7 cellular contexts compared by ENCODE assay signal in the genomic region with DNA sequence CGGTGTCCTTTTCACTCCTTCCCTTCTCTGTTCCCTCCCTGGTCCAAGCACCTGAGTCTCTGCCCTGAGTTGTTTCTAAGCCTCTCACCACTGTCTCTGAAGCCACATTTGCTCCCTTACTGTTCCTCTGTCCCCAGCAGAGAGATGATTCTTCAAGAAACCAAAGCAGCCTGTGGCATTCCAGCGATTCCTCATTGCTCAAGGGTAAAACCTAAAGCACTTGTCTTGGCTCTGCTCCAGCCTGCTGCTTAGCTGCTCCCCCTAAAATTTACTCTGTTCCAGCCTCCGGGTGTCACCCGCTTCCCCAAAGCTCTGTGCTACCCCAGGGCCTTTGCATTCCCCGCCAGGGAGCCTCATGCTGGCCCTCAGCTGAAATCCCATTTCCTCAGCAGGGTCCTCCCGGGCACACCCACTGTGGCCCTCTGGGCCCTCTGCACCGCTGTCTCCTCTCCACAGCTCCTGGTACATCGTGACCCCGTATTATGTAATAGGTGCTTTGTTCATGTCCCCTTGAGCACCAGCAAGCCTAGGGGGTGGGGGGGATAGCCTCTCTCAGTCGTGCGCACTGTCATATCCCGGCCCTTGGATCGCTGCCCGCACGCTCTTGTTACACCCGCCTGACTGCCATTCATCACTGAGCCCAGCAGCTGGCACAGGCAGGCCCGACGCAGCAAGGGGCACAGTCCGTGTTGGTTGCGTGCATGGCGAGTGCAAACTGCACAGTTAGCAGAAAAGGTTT. TPM values are rescaled to one million over a fixed set of nuclear protein-coding genes. Genes with fewer than 3 reads are reported as not detected.
DNase-seq lines count a peak whose midpoint lies in the region.
"Had no signal": no experiment of that assay in that cellular context is flagged by ENCODE, and none has a peak within 500 bp of the region (broad histone marks: within the 10 kb centered on the region; RNA-seq: fewer than 3 reads in every experiment).

No MANE protein-coding gene starts in this region.

- peak; percentile 95 for DNase-seq in NCI-H1105 treated with DMSO at 0.1 percent for 48 hours (lab: John Stamatoyannopoulos, UW)
- peak; percentile 7 to 96 (median 85) for DNase-seq in caudate nucleus (lab: John Stamatoyannopoulos, UW)
- DNase-seq in trophoblast cell: no peak
- no peak for DNase-seq in NCI-H524 treated with DMSO at 0.1 percent for 48 hours (lab: John Stamatoyannopoulos, UW)
- DNase-seq in T1000 (lab: John Stamatoyannopoulos, UW): no peak
- no peak for DNase-seq in activated CD4-positive, alpha-beta T cell treated with anti-CD3 and anti-CD28 coated beads for 1 hour
- DNase-seq: activated naive CD8-positive, alpha-beta T cell treated with anti-CD3 and anti-CD28 coated beads, Interleukin-2, amount 10 ng/mL, durations not matched to agents 7 days and 5 days had no signal

- no CpG with 5 or more reads among the region's 21 CpGs for WGBS in trophoblast cell (ENCODE audit: extremely low coverage, insufficient coverage, insufficient read length)

- no peak overlapping the region for H4K12ac ChIP-seq in trophoblast cell (ENCODE audit: low read depth, low read length)

- peaks cover 2 to 6% of the 10 kb centered on the region in 2 experiments for H3K36me3 ChIP-seq in trophoblast cell (ENCODE audit: control insufficient read depth in 1 of 2, insufficient read depth in 2 of 2, low read length in 2 of 2)

- no peak overlapping the region for H3K4me2 ChIP-seq in trophoblast cell (ENCODE audit: low read length)

- peaks cover 3 to 5% of the 10 kb centered on the region in 2 experiments for H3K4me1 ChIP-seq in trophoblast cell (ENCODE audit: control insufficient read depth in 1 of 2, insufficient read depth in 2 of 2, low read length in 2 of 2)

- H3K27ac ChIP-seq in caudate nucleus (ENCODE audit: low read depth, low read length): peak overlapping the region; percentile 99
- no peak overlapping the region for H3K27ac ChIP-seq in trophoblast cell (ENCODE audit: low read depth, low read length)

- H2BK12ac ChIP-seq in trophoblast cell (ENCODE audit: low read length): no peak overlapping the region

- H3K9me3 ChIP-seq in trophoblast cell (ENCODE audit: insufficient read depth, low read depth, low read length): no peaks in the 10 kb centered on the region

- H2BK120ac ChIP-seq in trophoblast cell (ENCODE audit: insufficient read depth, low read length, poor library complexity): no peak overlapping the region

- H3K27me3 ChIP-seq in trophoblast cell (ENCODE audit: insufficient read depth, low read length): no peaks in the 10 kb centered on the region

- no peak overlapping the region for H3K4ac ChIP-seq in trophoblast cell (ENCODE audit: low read depth, low read length)

- no peaks in the 10 kb centered on the region for H3K79me1 ChIP-seq in trophoblast cell (ENCODE audit: low read length)

- H3K18ac ChIP-seq in trophoblast cell (ENCODE audit: low read length): no peak overlapping the region

- no peak overlapping the region for H2AFZ ChIP-seq in trophoblast cell (ENCODE audit: insufficient read depth, low read length, poor library complexity)

- H2AK5ac ChIP-seq in trophoblast cell (ENCODE audit: low read length): no peak overlapping the region

- no peak overlapping the region for H3K14ac ChIP-seq in trophoblast cell (ENCODE audit: low read length)

- H2BK5ac ChIP-seq in trophoblast cell (ENCODE audit: low read depth, low read length, poor library complexity): no peak overlapping the region

- H4K91ac ChIP-seq in trophoblast cell (ENCODE audit: low read depth, low read length): no peak overlapping the region

- H3K4me3 ChIP-seq in trophoblast cell (ENCODE audit: low read depth, low read length): peak overlapping the region; percentile 23

- no peak overlapping the region for H4K8ac ChIP-seq in trophoblast cell (ENCODE audit: low read depth, low read length)

- no peak overlapping the region for H3K9ac ChIP-seq in trophoblast cell (ENCODE audit: low read length)

- H3K79me2 ChIP-seq in trophoblast cell (ENCODE audit: control insufficient read depth, insufficient read depth, low read length, poor library complexity): peaks cover 2% of the 10 kb centered on the region

- H3K23ac ChIP-seq in trophoblast cell (ENCODE audit: low read length): no peak overlapping the region

RNA-seq across cellular contexts. Expression of gene TECR, which starts 15.8 kb away (rescaled TPM):
- 261 and 265 TPM in 2 replicates for polyA plus RNA-seq in trophoblast cell (2013)

RNA-seq across cellular contexts. Expression of gene NDUFB7, which starts 26.7 kb away (rescaled TPM):
- polyA plus RNA-seq in trophoblast cell (2013): 157 and 159 TPM in 2 replicates

RNA-seq across cellular contexts. Expression of gene DNAJB1, which starts 26.9 kb away (rescaled TPM):
- polyA plus RNA-seq in trophoblast cell (2013): 61.8 and 62.4 TPM in 2 replicates

RNA-seq across cellular contexts. Expression of gene CLEC17A, which starts 37.7 kb away (rescaled TPM):
- not detected in 2 replicates for polyA plus RNA-seq in trophoblast cell (2013)

RNA-seq across cellular contexts. Expression of gene GIPC1, which starts 49.2 kb away (rescaled TPM):
- polyA plus RNA-seq in trophoblast cell (2013): 67.2 and 69.0 TPM in 2 replicates

Comparison
In these comparisons a context has a peak if more than half of its experiments do, and no peak if none do; other contexts are left out.
1. DNase-seq: peak in NCI-H1105 treated with DMSO at 0.1 percent for 48 hours (single experiment) and caudate nucleus (61 of 61); none in trophoblast cell (0 of 2), NCI-H524 treated with DMSO at 0.1 percent for 48 hours (single experiment), T1000 (single experiment) and activated CD4-positive, alpha-beta T cell treated with anti-CD3 and anti-CD28 coated beads for 1 hour (single experiment).